Comparison of ENCODE assay signal across 9 cellular contexts in genomic region chr4:174631901-174632758, GRCh38.
DNase-seq lines count a peak whose midpoint lies in the region; ATAC-seq, FAIRE-seq and TF ChIP-seq lines count a peak whose summit lies in the region.
"Had no signal": no experiment of that assay in that cellular context is flagged by ENCODE, and none has a peak within 500 bp of the region (broad histone marks: within the 10 kb centered on the region; RNA-seq: fewer than 3 reads in every experiment).

No MANE protein-coding gene starts in this region.

- CTCF ChIA-PET in CD4-positive, alpha-beta memory T cell (lab: Charles Lee; ENCODE audit: partially characterized antibody) = interaction anchor here (1.1 to 1.3 kb wide), 2 partner anchors 13 to 82 kb away, joined by 4 read pairs; no protein-coding TSS in a partner anchor
- CTCF ChIA-PET in OCI-LY7 (lab: Charles Lee; ENCODE audit: unreplicated experiment) (no interaction called here), endothelial cell of umbilical vein (lab: Charles Lee) (no interaction called here)

- H4K20me1 ChIP-seq in OCI-LY7 (ENCODE audit: insufficient read depth, low read length) = no peaks in the 10 kb centered on the region
- H4K20me1 ChIP-seq in endothelial cell of umbilical vein (replicated peaks; ENCODE audit: control insufficient read depth, extremely low read depth, insufficient read depth, low read length) = no peaks in the 10 kb centered on the region

- intact Hi-C loops in CD4-positive, alpha-beta memory T cell (cut with micrococcal nuclease) = loop anchor here (1.0 to 5.0 kb wide), 3 partner anchors 109 to 410 kb away; partner anchors contain the start of gene HPGD
- intact Hi-C loops in OCI-LY7 (cut with micrococcal nuclease; ENCODE audit: unreplicated experiment) = loop anchor here (1.0 kb wide), 1 partner anchor 267 kb away; no protein-coding TSS in a partner anchor
- intact Hi-C loops in endothelial cell of umbilical vein (cut with micrococcal nuclease) = loop anchor here (1.0 kb wide), 1 partner anchor 267 kb away; no protein-coding TSS in a partner anchor

- H2BK15ac ChIP-seq in neuronal stem cell (ENCODE audit: low read length) = no peak overlapping the region

- no peak overlapping the region for H3K4me3 ChIP-seq in CD4-positive, alpha-beta memory T cell (ENCODE audit: low read length in 2 of 2)
- H3K4me3 ChIP-seq in OCI-LY7 (ENCODE audit: low read depth, low read length, poor library complexity, severe bottlenecking) (no peak overlapping the region), endothelial cell of umbilical vein (replicated peaks in 1 of 3; ENCODE audit: insufficient read depth in 1 of 3, low read depth in 1 of 3, low read length in 3 of 3) (no peak overlapping the region), neuronal stem cell (ENCODE audit: low read length in 2 of 2) (no peak overlapping the region)

- no peaks in the 10 kb centered on the region for H3K27me3 Mint-ChIP-seq in CD4-positive, alpha-beta memory T cell

- peaks cover 0 to 4% (median 1%) of the 10 kb centered on the region in 4 donors for H3K4me1 Mint-ChIP-seq in CD4-positive, alpha-beta memory T cell
- H3K4me1 Mint-ChIP-seq: naive B cell had no signal

- FAIRE-seq in endothelial cell of umbilical vein (lab: Jason Lieb, UNC) = no peak

- H2AFZ ChIP-seq in OCI-LY7 (ENCODE audit: low read length) = no peak overlapping the region
- H2AFZ ChIP-seq in endothelial cell of umbilical vein (ENCODE audit: low read depth, low read length) = no peak overlapping the region
- no peak overlapping the region for H2AFZ ChIP-seq in neuronal stem cell (ENCODE audit: low read length)

- H3K27ac Mint-ChIP-seq in CD4-positive, alpha-beta memory T cell = no peak overlapping the region
- H3K27ac Mint-ChIP-seq: naive B cell had no signal

- BruUV-seq in OCI-LY7 (replicated peaks; lab: Mats Ljungman, UMichigan) = no TSS peak
- BruUV-seq in endothelial cell of umbilical vein (replicated peaks; lab: Mats Ljungman, UMichigan) = no TSS peak

- H3K18ac ChIP-seq in neuronal stem cell (ENCODE audit: low read length) = no peak overlapping the region

- H3K9me2 ChIP-seq in OCI-LY7 (ENCODE audit: insufficient read depth, low read length) = no peaks in the 10 kb centered on the region

- dilution Hi-C loops in endothelial cell of umbilical vein (cut with MboI; ENCODE audit: extremely low pct_ligation_motif_present, low sequenced_read_pairs) = no loop called here

- no peaks in the 10 kb centered on the region for H3K36me3 ChIP-seq in CD4-positive, alpha-beta memory T cell (ENCODE audit: insufficient read depth, low read length)
- H3K36me3 ChIP-seq in OCI-LY7 (ENCODE audit: insufficient read depth, low read length) (no peaks in the 10 kb centered on the region), endothelial cell of umbilical vein (ENCODE audit: control insufficient read depth in 2 of 2, extremely low read depth in 1 of 2, insufficient read depth in 2 of 2, low read length in 2 of 2) (no peaks in the 10 kb centered on the region), neuronal stem cell (replicated peaks in 1 of 2; ENCODE audit: control insufficient read depth in 2 of 2, insufficient read depth in 2 of 2, low read length in 2 of 2) (no peaks in the 10 kb centered on the region)

- H3K14ac ChIP-seq in neuronal stem cell (ENCODE audit: low read length) = no peak overlapping the region

- H2BK5ac ChIP-seq in neuronal stem cell (ENCODE audit: low read length) = no peak overlapping the region

- no peaks in the 10 kb centered on the region for H3K36me3 Mint-ChIP-seq in CD4-positive, alpha-beta memory T cell
- H3K36me3 Mint-ChIP-seq: naive B cell had no signal

- H3K4me2 ChIP-seq in OCI-LY7 (ENCODE audit: low read length) (no peak overlapping the region), endothelial cell of umbilical vein (ENCODE audit: insufficient read depth, low read length) (no peak overlapping the region), neuronal stem cell (ENCODE audit: insufficient read depth, low read length, poor library complexity, severe bottlenecking) (no peak overlapping the region)

- H3K9me3 Mint-ChIP-seq in CD4-positive, alpha-beta memory T cell = no peaks in the 10 kb centered on the region
- H3K9me3 Mint-ChIP-seq: naive B cell had no signal

- no peak overlapping the region for H3K9ac ChIP-seq in endothelial cell of umbilical vein (replicated peaks; ENCODE audit: extremely low read depth, insufficient read depth, low read length)
- H3K9ac ChIP-seq in neuronal stem cell (ENCODE audit: low read depth, low read length, poor library complexity) = no peak overlapping the region

- H3K9me1 ChIP-seq in endothelial cell of umbilical vein (replicated peaks; ENCODE audit: control insufficient read depth, extremely low read depth, insufficient read depth, low read length) = no peaks in the 10 kb centered on the region

- H3K4me1 ChIP-seq in CD4-positive, alpha-beta memory T cell (ENCODE audit: insufficient read depth, low read length) = no peaks in the 10 kb centered on the region
- H3K4me1 ChIP-seq in OCI-LY7 (ENCODE audit: insufficient read depth, low read length, poor library complexity, severe bottlenecking) = no peaks in the 10 kb centered on the region
- H3K4me1 ChIP-seq in endothelial cell of umbilical vein (ENCODE audit: control insufficient read depth, extremely low read depth, insufficient read depth, low read length) = no peaks in the 10 kb centered on the region
- H3K4me1 ChIP-seq in neuronal stem cell (ENCODE audit: control insufficient read depth in 2 of 2, insufficient read depth in 1 of 2, low read depth in 1 of 2, low read length in 2 of 2) = no peaks in the 10 kb centered on the region

- POLR2A ChIA-PET in CD4-positive, alpha-beta memory T cell (lab: Charles Lee; ENCODE audit: partially characterized antibody) = no interaction called here
- POLR2A ChIA-PET in OCI-LY7 (lab: Charles Lee) = interaction anchor here (0.6 to 0.7 kb wide), 2 partner anchors 66 to 238 kb away, joined by 3 read pairs; no protein-coding TSS in a partner anchor
- POLR2A ChIA-PET in endothelial cell of umbilical vein (lab: Charles Lee) = no interaction called here

- no peak overlapping the region for H2BK120ac ChIP-seq in neuronal stem cell (ENCODE audit: low read depth, low read length)

- H2AK5ac ChIP-seq in neuronal stem cell (ENCODE audit: low read depth, low read length) = no peak overlapping the region

- no peak overlapping the region for H4K8ac ChIP-seq in neuronal stem cell (ENCODE audit: low read depth, low read length)

- no CpG with 5 or more reads among the region's 2 CpGs for WGBS in neuronal stem cell (ENCODE audit: extremely low coverage in 2 of 2, insufficient read length in 2 of 2, insufficient replicate concordance in 1 of 2), 2 donors

- no peaks in the 10 kb centered on the region for H3K79me1 ChIP-seq in neuronal stem cell (ENCODE audit: low read depth, low read length)

- H3K27me3 ChIP-seq in CD4-positive, alpha-beta memory T cell (ENCODE audit: insufficient read depth, low read length) = no peaks in the 10 kb centered on the region
- H3K27me3 ChIP-seq in endothelial cell of umbilical vein (ENCODE audit: control insufficient read depth in 2 of 2, insufficient read depth in 2 of 2, low read length in 2 of 2) = no peaks in the 10 kb centered on the region
- no peaks in the 10 kb centered on the region for H3K27me3 ChIP-seq in neuronal stem cell (ENCODE audit: control insufficient read depth in 3 of 3, insufficient read depth in 3 of 3, low read depth in 1 of 3, low read length in 3 of 3)

- no peak overlapping the region for H4K91ac ChIP-seq in neuronal stem cell (ENCODE audit: low read depth, low read length, poor library complexity)

- TF ChIP-seq CTCF in OCI-LY7 (conservative IDR thresholded peaks at IDR 0.05; ENCODE audit: low read length) (peak; percentile 93), endothelial cell of umbilical vein (IDR thresholded peaks at IDR 0.05; ENCODE audit: extremely low read depth in 1 of 2, insufficient read depth in 1 of 2, low read depth in 1 of 2, low read length in 2 of 2) (peak in 1 of 2 donors; percentile 22)

- ATAC-seq in GM18873 (IDR thresholded peaks at IDR 0.05; ENCODE audit: low FRiP score, unreplicated experiment) (peak; percentile 46), HG03354 (IDR thresholded peaks at IDR 0.05; ENCODE audit: poor library complexity, severe bottlenecking, unreplicated experiment) (peak; percentile 80)

- H2BK12ac ChIP-seq in neuronal stem cell (ENCODE audit: low read length) = no peak overlapping the region

- no peak overlapping the region for H3K4ac ChIP-seq in neuronal stem cell (ENCODE audit: low read length)

- no peaks in the 10 kb centered on the region for H3K79me2 ChIP-seq in OCI-LY7 (ENCODE audit: insufficient read depth, low read depth, low read length)
- no peaks in the 10 kb centered on the region for H3K79me2 ChIP-seq in endothelial cell of umbilical vein (ENCODE audit: control insufficient read depth, insufficient read depth, low read length)

- H3K23ac ChIP-seq in neuronal stem cell (ENCODE audit: low read depth, low read length, poor library complexity) = no peak overlapping the region

- DNase-seq in CD4-positive, alpha-beta memory T cell = peak in 4 of 5 donors; percentile 4 to 25 (median 13)
- peak; percentile 49 for DNase-seq in OCI-LY7 (ENCODE audit: low spot score)
- peak; percentile 6 for DNase-seq in endothelial cell of umbilical vein (ENCODE audit: low read depth, low spot score)
- DNase-seq in neuronal stem cell (ENCODE audit: low spot score) = peak; percentile 9
- no peak for DNase-seq in mucosa of gallbladder (ENCODE audit: low spot score)
- no peak for DNase-seq in T1000 (lab: John Stamatoyannopoulos, UW)
- DNase-seq: naive B cell had no signal

- no peak for TF ChIP-seq POLR2A in endothelial cell of umbilical vein (IDR thresholded peaks at IDR 0.05; ENCODE audit: low read depth, low read length)

- H3K27ac ChIP-seq in CD4-positive, alpha-beta memory T cell (ENCODE audit: low read depth, low read length) = no peak overlapping the region
- no peak overlapping the region for H3K27ac ChIP-seq in OCI-LY7 (ENCODE audit: low read depth, low read length, poor library complexity, severe bottlenecking)
- no peak overlapping the region for H3K27ac ChIP-seq in endothelial cell of umbilical vein (ENCODE audit: insufficient read depth, low read depth, low read length)
- H3K27ac ChIP-seq in neuronal stem cell (replicated peaks; ENCODE audit: low read length) = no peak overlapping the region

- no peaks in the 10 kb centered on the region for H3K9me3 ChIP-seq in CD4-positive, alpha-beta memory T cell (ENCODE audit: control insufficient read depth in 1 of 2, low read length in 2 of 2)
- H3K9me3 ChIP-seq in OCI-LY7 (ENCODE audit: low read length) = no peaks in the 10 kb centered on the region
- no peaks in the 10 kb centered on the region for H3K9me3 ChIP-seq in endothelial cell of umbilical vein (replicated peaks; ENCODE audit: control insufficient read depth, insufficient read depth, low read length)
- no peaks in the 10 kb centered on the region for H3K9me3 ChIP-seq in neuronal stem cell (replicated peaks in 1 of 2; ENCODE audit: control insufficient read depth in 2 of 2, insufficient read depth in 1 of 2, low read depth in 1 of 2, low read length in 2 of 2)

- H3K4me3 Mint-ChIP-seq in CD4-positive, alpha-beta memory T cell = no peak overlapping the region
- H3K4me3 Mint-ChIP-seq: naive B cell had no signal

TF ChIP-seq in endothelial cell of umbilical vein, 7 proteins besides CTCF, POLR2A, EP300 and RAD21:
- no peak for TF ChIP-seq POLR2AphosphoS5 (IDR thresholded peaks at IDR 0.05; ENCODE audit: insufficient read depth, low read depth, low read length)
- no peak for TF ChIP-seq JUN (IDR thresholded peaks at IDR 0.05; ENCODE audit: borderline replicate concordance, insufficient read depth, insufficient read length, low read depth)

Comparison
In these comparisons a context has a peak if more than half of its experiments do, and no peak if none do; other contexts are left out.
1. DNase-seq: peak in CD4-positive, alpha-beta memory T cell (4 of 5), OCI-LY7 (single experiment), endothelial cell of umbilical vein (single experiment) and neuronal stem cell (single experiment); none in mucosa of gallbladder (single experiment) and T1000 (single experiment).